Comparison of ENCODE assay signal across 29 cellular contexts in the genomic region with DNA sequence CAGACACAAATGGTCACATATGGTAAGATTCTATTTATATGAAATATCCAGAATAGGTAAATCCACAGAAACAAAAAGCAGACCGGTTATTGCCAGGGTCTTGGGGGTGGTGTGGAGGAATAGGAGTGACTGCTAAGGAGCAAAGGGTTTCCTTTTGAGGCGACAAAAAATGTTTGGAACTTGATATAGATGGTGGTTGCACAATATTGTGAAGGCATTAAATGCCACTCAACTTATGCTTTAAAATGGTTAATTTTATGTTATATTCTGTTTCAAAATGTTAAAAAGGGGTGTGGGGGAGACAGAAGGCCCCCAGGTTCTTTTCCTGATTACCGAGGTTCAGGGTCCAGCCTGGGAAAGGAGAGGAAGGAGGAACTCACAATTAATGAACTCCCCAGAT.
"Had no signal": no experiment of that assay in that cellular context is flagged by ENCODE, and none has a peak within 500 bp of the region (broad histone marks: within the 10 kb centered on the region; RNA-seq: fewer than 3 reads in every experiment).

No MANE protein-coding gene starts in this region.

- H3K4me3 Mint-ChIP-seq: stimulated activated effector memory CD8-positive, alpha-beta T cell treated with anti-CD3 and anti-CD28 coated beads, Interleukin-12 subunit alpha, Interleukin-12 subunit beta, amount 100 ng/mL, for 72 hours; stimulated activated memory B cell treated with anti-CD40 and anti-IgM and Interleukin-4, amounts not matched to agents 10 μg/mL and 1 μg/mL and 100 μg/mL, for 72 hours; stimulated activated naive B cell treated with anti-CD40 and anti-IgM and Interleukin-4, amounts not matched to agents 10 μg/mL and 1 μg/mL and 100 μg/mL, for 72 hours; stimulated activated naive CD8-positive, alpha-beta T cell treated with anti-CD3 and anti-CD28 coated beads, Interleukin-15, amount 100 ng/mL, for 72 hours; stimulated activated naive CD8-positive, alpha-beta T cell treated with anti-CD3 and anti-CD28 coated beads, Interleukin-15, Interleukin-2, amounts not matched to agents 100 ng/mL and 50 ng/mL, for 24 hours; type B pancreatic cell had no signal

- H3K27ac ChIP-seq: stomach, suprapubic skin, testis, thoracic aorta, thyroid gland, tibial artery, tibial nerve, transverse colon, upper lobe of left lung, upper lobe of right lung, uterus, vagina had no signal

- H3K9me3 ChIP-seq: stomach, suprapubic skin, testis, thoracic aorta, thyroid gland, tibial artery, tibial nerve, transverse colon, upper lobe of left lung, upper lobe of right lung, uterus, vagina had no signal

- DNase-seq: stimulated activated CD4-positive, alpha-beta T cell treated with anti-CD3 and anti-CD28 coated beads, Interleukin-2, amount 100 ng/mL, for 48 hours; stimulated activated CD4-positive, alpha-beta T cell treated with anti-CD3 and anti-CD28 coated beads, Interleukin-4, amount 100 ng/mL, for 1 hour; stimulated activated CD4-positive, alpha-beta T cell treated with anti-CD3 and anti-CD28 coated beads, Interleukin-4, amount 100 ng/mL, for 24 hours; stimulated activated CD4-positive, alpha-beta T cell treated with anti-CD3 and anti-CD28 coated beads, Interleukin-4, amount 100 ng/mL, for 4 hours; stimulated activated CD8-positive, alpha-beta memory T cell treated with anti-CD3 and anti-CD28 coated beads, Interleukin-4, amount 100 ng/mL, for 48 hours; stimulated activated naive B cell treated with anti-CD40 and anti-IgM and Interleukin-4, amounts not matched to agents 10 μg/mL and 1 μg/mL and 100 μg/mL, for 72 hours; stimulated activated naive CD4-positive, alpha-beta T cell; stimulated activated naive CD4-positive, alpha-beta T cell treated with Interleukin-2 at 50 U/mL for 16 hours; stimulated activated naive CD8-positive, alpha-beta T cell treated with anti-CD3 and anti-CD28 coated beads, Interleukin-15, amount 100 ng/mL, for 72 hours; stimulated activated naive CD8-positive, alpha-beta T cell treated with anti-CD3 and anti-CD28 coated beads, Interleukin-15, Interleukin-2, amounts not matched to agents 100 U/mL and 50 U/mL, for 24 hours; stomach; substantia nigra; testis; thyroid gland; tibial artery; transverse colon; trophoblast cell; upper lobe of left lung; upper lobe of right lung; uterus had no signal

- H3K9me3 Mint-ChIP-seq: stimulated activated effector memory CD8-positive, alpha-beta T cell treated with anti-CD3 and anti-CD28 coated beads, Interleukin-12 subunit alpha, Interleukin-12 subunit beta, amount 100 ng/mL, for 72 hours; stimulated activated memory B cell treated with anti-CD40 and anti-IgM and Interleukin-4, amounts not matched to agents 10 μg/mL and 1 μg/mL and 100 μg/mL, for 72 hours; stimulated activated naive B cell treated with anti-CD40 and anti-IgM and Interleukin-4, amounts not matched to agents 10 μg/mL and 1 μg/mL and 100 μg/mL, for 72 hours; stimulated activated naive CD8-positive, alpha-beta T cell treated with anti-CD3 and anti-CD28 coated beads, Interleukin-15, amount 100 ng/mL, for 72 hours; stimulated activated naive CD8-positive, alpha-beta T cell treated with anti-CD3 and anti-CD28 coated beads, Interleukin-15, Interleukin-2, amounts not matched to agents 100 ng/mL and 50 ng/mL, for 24 hours; type B pancreatic cell had no signal

- FAIRE-seq: urothelium cell line had no signal

- H3K4me1 ChIP-seq: uterus had no signal

- ATAC-seq: stimulated activated effector memory CD8-positive, alpha-beta T cell treated with anti-CD3 and anti-CD28 coated beads, Interleukin-12 subunit alpha, Interleukin-12 subunit beta, amount 100 ng/mL, for 72 hours; stimulated activated memory B cell treated with anti-CD40 and anti-IgM and Interleukin-4, amounts not matched to agents 10 μg/mL and 1 μg/mL and 100 μg/mL, for 72 hours; stimulated activated naive B cell treated with anti-CD40 and anti-IgM and Interleukin-4, amounts not matched to agents 10 μg/mL and 1 μg/mL and 100 μg/mL, for 72 hours; stimulated activated naive CD8-positive, alpha-beta T cell treated with anti-CD3 and anti-CD28 coated beads, Interleukin-15, amount 100 ng/mL, for 72 hours; stimulated activated naive CD8-positive, alpha-beta T cell treated with anti-CD3 and anti-CD28 coated beads, Interleukin-15, Interleukin-2, amounts not matched to agents 100 U/mL and 50 U/mL, for 24 hours; upper lobe of right lung had no signal

- H3K27ac Mint-ChIP-seq: stimulated activated effector memory CD8-positive, alpha-beta T cell treated with anti-CD3 and anti-CD28 coated beads, Interleukin-12 subunit alpha, Interleukin-12 subunit beta, amount 100 ng/mL, for 72 hours; stimulated activated naive B cell treated with anti-CD40 and anti-IgM and Interleukin-4, amounts not matched to agents 10 μg/mL and 1 μg/mL and 100 μg/mL, for 72 hours; stimulated activated naive CD8-positive, alpha-beta T cell treated with anti-CD3 and anti-CD28 coated beads, Interleukin-15, Interleukin-2, amounts not matched to agents 100 ng/mL and 50 ng/mL, for 24 hours; type B pancreatic cell had no signal

- H3K36me3 ChIP-seq: stomach, suprapubic skin, thoracic aorta, thyroid gland, tibial artery, tibial nerve, transverse colon, upper lobe of left lung, upper lobe of right lung, uterus, vagina had no signal

- H3K27me3 ChIP-seq: suprapubic skin, testis, thyroid gland, upper lobe of left lung, upper lobe of right lung, uterus, vagina had no signal

- H3K4me3 ChIP-seq: stomach, suprapubic skin, testis, thoracic aorta, thyroid gland, tibial artery, tibial nerve, transverse colon, upper lobe of left lung, upper lobe of right lung, uterus, vagina had no signal
